ENCODE assay signal across 8 cellular contexts in the genomic region with DNA sequence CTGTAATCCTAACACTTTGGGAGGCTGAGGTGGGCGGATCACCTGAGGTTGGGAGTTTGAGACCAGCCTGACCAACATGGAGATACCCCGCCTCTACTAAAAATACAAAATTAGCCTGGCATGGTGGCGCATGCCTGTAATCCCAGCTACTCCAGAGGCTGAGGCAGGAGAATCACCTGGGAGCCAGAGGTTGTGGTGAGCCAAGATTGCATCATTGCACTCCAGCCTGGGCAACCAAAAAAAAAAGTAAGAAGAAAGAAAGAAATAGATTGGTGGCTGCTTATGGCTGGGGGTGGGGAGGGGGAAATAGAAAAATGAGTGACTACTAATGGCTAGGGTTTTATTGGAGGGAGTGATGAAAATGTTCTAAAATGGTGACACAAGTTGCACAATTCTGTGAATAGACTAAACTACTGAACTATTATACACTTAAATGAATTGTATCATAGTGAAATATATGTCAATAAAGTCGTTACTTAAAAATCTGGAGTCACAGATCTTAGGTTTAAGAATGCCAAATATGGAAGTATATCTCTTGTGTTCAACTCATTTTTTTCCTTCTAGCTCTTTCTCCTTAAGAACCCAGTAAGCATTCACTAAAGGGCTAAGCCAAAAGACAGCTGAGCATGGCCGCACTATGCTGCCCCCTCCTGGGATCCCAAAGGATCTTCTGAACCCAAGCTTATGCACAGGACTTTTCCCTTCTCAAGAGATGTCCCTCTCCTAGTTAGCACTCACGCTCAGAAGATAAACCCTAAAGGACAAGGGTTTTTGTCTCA. TPM values are rescaled to one million over a fixed set of nuclear protein-coding genes. Genes with fewer than 3 reads are reported as not detected.
DNase-seq lines count a peak whose midpoint lies in the region; ATAC-seq and TF ChIP-seq lines count a peak whose summit lies in the region.

No MANE protein-coding gene starts in this region.

- peak overlapping the region; percentile 44 for H3K4me3 Mint-ChIP-seq in CD4-positive, alpha-beta T cell

- H3K9ac ChIP-seq in OCI-LY1 (ENCODE audit: low read length) = no peak overlapping the region

- H3K27me3 Mint-ChIP-seq in CD4-positive, alpha-beta T cell = no peaks in the 10 kb centered on the region

- H3K4me3 ChIP-seq in OCI-LY1 (ENCODE audit: low read depth, low read length, poor library complexity, severe bottlenecking) (no peak overlapping the region), psoas muscle (no peak overlapping the region)

- H3K9me3 Mint-ChIP-seq in CD4-positive, alpha-beta T cell = no peaks in the 10 kb centered on the region

- H3K36me3 ChIP-seq in OCI-LY1 (ENCODE audit: insufficient read depth, low read length) = no peaks in the 10 kb centered on the region
- H3K36me3 ChIP-seq in psoas muscle (ENCODE audit: insufficient read depth in 1 of 2, low read depth in 1 of 2) = no peaks in the 10 kb centered on the region

- H4K20me1 ChIP-seq in OCI-LY1 (ENCODE audit: insufficient read depth, low read length) = no peaks in the 10 kb centered on the region

- no peaks in the 10 kb centered on the region for H3K27me3 ChIP-seq in CD4-positive, alpha-beta T cell (ENCODE audit: control insufficient read depth, insufficient read depth, low read length)
- H3K27me3 ChIP-seq in OCI-LY1 (ENCODE audit: insufficient read depth, low read length) (no peaks in the 10 kb centered on the region), psoas muscle (ENCODE audit: insufficient read depth in 3 of 3, low read length in 2 of 3) (no peaks in the 10 kb centered on the region)

- DNase-seq in CD4-positive, alpha-beta T cell = peak in 4 of 10 experiments; percentile 4 to 17 (median 11)
- DNase-seq in HT-29 (ENCODE audit: low spot score) = peak; percentile 85
- DNase-seq in activated effector memory CD4-positive, alpha-beta T cell treated with anti-CD3 and anti-CD28 coated beads, Interleukin-2, amount 50 U/mL, for 16 hours = peak; percentile 74
- peak; percentile 36 for DNase-seq in glomerular endothelial cell (ENCODE audit: extremely low read depth, low read depth, low spot score)
- peak; percentile 46 to 75 for DNase-seq in psoas muscle
- no peak for DNase-seq in cortex of kidney (lab: John Stamatoyannopoulos, UW)

- intact Hi-C loops in CD4-positive, alpha-beta T cell (cut with DNase I, micrococcal nuclease) = loop anchor here (2.0 to 5.0 kb wide), 3 partner anchors 340 to 686 kb away; partner anchors contain the start of genes GLUL (in 1 of the 2) and SMG7 (in 1 of the 2)
- intact Hi-C loops in psoas muscle (cut with DNase I) = loop anchor here (5.0 to 10.0 kb wide), 3 partner anchors 339 to 704 kb away; no protein-coding TSS in a partner anchor

- H3K4me1 ChIP-seq in OCI-LY1 (ENCODE audit: insufficient read depth, low read length, severe bottlenecking) (peaks cover 22% of the 10 kb centered on the region), psoas muscle (peaks cover 9% of the 10 kb centered on the region)

- ATAC-seq in CD4-positive, alpha-beta T cell (ENCODE audit: poor library complexity) = no peak
- peak; percentile 38 to 55 (median 46) for ATAC-seq in psoas muscle
- ATAC-seq in GM19324 (IDR thresholded peaks at IDR 0.05; ENCODE audit: low FRiP score, unreplicated experiment) = no peak

- no peak overlapping the region for H3K27ac Mint-ChIP-seq in CD4-positive, alpha-beta T cell

- 57 to 67% (median 60%) methylated on average over 6 of the region's 6 CpGs for WGBS in psoas muscle, 3 donors

- POLR2A ChIA-PET in CD4-positive, alpha-beta T cell (lab: Charles Lee) = interaction anchor here (1.4 kb wide), 1 partner anchor 183 kb away, joined by 4 read pairs; no protein-coding TSS in a partner anchor

- H3K79me2 ChIP-seq in OCI-LY1 (ENCODE audit: insufficient read depth, low read length) = no peaks in the 10 kb centered on the region

- no peak overlapping the region for H2AFZ ChIP-seq in OCI-LY1 (ENCODE audit: low read length)

- H3F3A ChIP-seq in OCI-LY1 (ENCODE audit: insufficient read depth, low read length) = no peaks in the 10 kb centered on the region

- no peak overlapping the region for H3K27ac ChIP-seq in CD4-positive, alpha-beta T cell (ENCODE audit: low read depth, low read length)
- no peak overlapping the region for H3K27ac ChIP-seq in OCI-LY1 (ENCODE audit: low read depth, low read length, poor library complexity, severe bottlenecking)
- no peak overlapping the region for H3K27ac ChIP-seq in psoas muscle

- no peaks in the 10 kb centered on the region for H3K36me3 Mint-ChIP-seq in CD4-positive, alpha-beta T cell (ENCODE audit: low read depth)

- no peak overlapping the region for H3K4me2 ChIP-seq in OCI-LY1 (ENCODE audit: low read length)

- no peaks in the 10 kb centered on the region for H3K9me3 ChIP-seq in CD4-positive, alpha-beta T cell (ENCODE audit: control insufficient read depth, low read length)
- H3K9me3 ChIP-seq in OCI-LY1 (ENCODE audit: low read length) (no peaks in the 10 kb centered on the region), psoas muscle (no peaks in the 10 kb centered on the region)

- CTCF ChIA-PET in CD4-positive, alpha-beta T cell (lab: Charles Lee) = interaction anchor here (0.7 to 12.2 kb wide), 5 partner anchors 157 to 197 kb away, joined by 3 to 370 read pairs (median 3); partner anchors contain the start of genes RGS16 and RNASEL

- peaks cover 10% of the 10 kb centered on the region for H3K4me1 Mint-ChIP-seq in CD4-positive, alpha-beta T cell (ENCODE audit: low read depth)

- TF ChIP-seq CTCF in CD4-positive, alpha-beta T cell (IDR thresholded peaks at IDR 0.05) = peak; percentile 24
- TF ChIP-seq CTCF in OCI-LY1 (IDR thresholded peaks at IDR 0.05; ENCODE audit: low read length) = peak; percentile 73
- peak; percentile 69 for TF ChIP-seq CTCF in psoas muscle (IDR thresholded peaks at IDR 0.05)

- H3K9me2 ChIP-seq in OCI-LY1 (ENCODE audit: low read depth, low read length) = no peaks in the 10 kb centered on the region

RNA-seq across cellular contexts. Expression of gene NPL, which starts 3.2 kb away (rescaled TPM):
- 1 to 10 TPM in 1 of 2 experiments, under 1 TPM in 1; 0.63 to 1.7 TPM for total RNA-seq in CD4-positive, alpha-beta T cell
- 0.86 and 3.0 TPM in 2 replicates for total RNA-seq in HT-29 (2014; rRNA removed; shearing (Covaris generic))
- total RNA-seq in glomerular endothelial cell (1.8 and 2.7 TPM in 2 replicates), psoas muscle (1 to 10 TPM; 2.9 to 6.7 (median 5.5) TPM)
- 1 to 10 TPM; 2.2 to 4.3 (median 2.7) TPM for polyA plus RNA-seq in psoas muscle

RNA-seq across cellular contexts. Expression of gene DHX9, which starts 52.7 kb away (rescaled TPM):
- 100 to 1,000 TPM; 338 to 353 TPM for total RNA-seq in CD4-positive, alpha-beta T cell
- total RNA-seq in HT-29 (2014; rRNA removed; shearing (Covaris generic)) = 115 and 131 TPM in 2 replicates
- total RNA-seq in glomerular endothelial cell = 83.4 and 107 TPM in 2 replicates
- total RNA-seq in psoas muscle = 10 to 100 TPM; 55.9 to 58.7 (median 56.8) TPM
- 10 to 100 TPM; 31.8 to 60.3 (median 49.5) TPM for polyA plus RNA-seq in psoas muscle

Comparison
In these comparisons a context has a peak if more than half of its experiments do, and no peak if none do; other contexts are left out.
1. ATAC-seq: peak in psoas muscle (4 of 4); none in CD4-positive, alpha-beta T cell (single experiment) and GM19324 (single experiment).
2. Peak in every context shown above with its lines, with median percentiles within 50 percentile points of each other: CTCF ChIP-seq.